Comparison of ENCODE assay signal across 8 cellular contexts in genomic region chr6:36682328-36683144, GRCh38. TPM values are rescaled to one million over a fixed set of nuclear protein-coding genes. Genes with fewer than 3 reads are reported as not detected.
DNase-seq lines count a peak whose midpoint lies in the region; ATAC-seq, FAIRE-seq and TF ChIP-seq lines count a peak whose summit lies in the region.

No MANE protein-coding gene starts in this region.

- TF ChIP-seq POLR2A in GM12892 (IDR thresholded peaks at IDR 0.05; ENCODE audit: low read depth, low read length) (no peak), adrenal gland (IDR thresholded peaks at IDR 0.05) (no peak), H54 (IDR thresholded peaks at IDR 0.05; ENCODE audit: low read depth, low read length) (no peak)

- peak overlapping the region; percentile 87 for H3K27ac Mint-ChIP-seq in stimulated activated naive CD8-positive, alpha-beta T cell treated with anti-CD3 and anti-CD28 coated beads, Interleukin-15, Interleukin-2, amounts not matched to agents 100 ng/mL and 50 ng/mL, for 24 hours

- H3K4me1 Mint-ChIP-seq in stimulated activated naive CD8-positive, alpha-beta T cell treated with anti-CD3 and anti-CD28 coated beads, Interleukin-15, Interleukin-2, amounts not matched to agents 100 ng/mL and 50 ng/mL, for 24 hours (ENCODE audit: low read depth): peaks cover 62% of the 10 kb centered on the region

- intact Hi-C loops in adrenal gland (cut with DNase I): loop anchor here in 1 of 2 donors (5.0 kb wide), 1 partner anchor 60 kb away; no protein-coding TSS in a partner anchor

- 35 to 47% (median 41%) methylated on average over 7 to 11 of the region's 11 CpGs for WGBS in adrenal gland, 4 donors
- 39 to 40% methylated on average over 11 of the region's 11 CpGs for WGBS in lung, 2 donors

- DNase-seq in GM12892 (ENCODE audit: insufficient read length) (no peak), Kasumi-1 (lab: John Stamatoyannopoulos, UW) (peak; percentile 19 to 34), SHP77 (lab: John Stamatoyannopoulos, UW) (peak; percentile 21 to 74), adrenal gland (peak; percentile 71 to 87 (median 83)), lung (ENCODE audit: low spot score) (peak; percentile 62), H54 (ENCODE audit: insufficient read length, low spot score) (no peak)

- H3K36me3 Mint-ChIP-seq in stimulated activated naive CD8-positive, alpha-beta T cell treated with anti-CD3 and anti-CD28 coated beads, Interleukin-15, Interleukin-2, amounts not matched to agents 100 ng/mL and 50 ng/mL, for 24 hours (ENCODE audit: low read depth): peaks cover 36% of the 10 kb centered on the region

- TF ChIP-seq CTCF in adrenal gland (IDR thresholded peaks at IDR 0.05) (no peak), lung (IDR thresholded peaks at IDR 0.05; ENCODE audit: control extremely low read depth, extremely low read depth) (no peak)

- no peaks in the 10 kb centered on the region for H3K9me3 ChIP-seq in adrenal gland (replicated peaks in 1 of 3)
- peaks cover 0 to 2% of the 10 kb centered on the region in 2 donors for H3K9me3 ChIP-seq in lung (ENCODE audit: control insufficient read depth in 2 of 2, insufficient read depth in 1 of 2, low read length in 1 of 2)

- ATAC-seq in lung (ENCODE audit: insufficient read depth, low FRiP score): no peak
- no peak for ATAC-seq in HG03457 (IDR thresholded peaks at IDR 0.05; ENCODE audit: unreplicated experiment)

- H3K36me3 ChIP-seq in adrenal gland (replicated peaks in 1 of 2) (peaks cover 0 to 37% of the 10 kb centered on the region in 2 donors), lung (ENCODE audit: control insufficient read depth in 2 of 2, insufficient read depth in 2 of 2, low read length in 2 of 2) (peaks cover 25 to 40% of the 10 kb centered on the region in 2 donors)

- H3K4me1 ChIP-seq in adrenal gland (replicated peaks in 1 of 2) (peaks cover 13 to 33% of the 10 kb centered on the region in 2 donors), lung (ENCODE audit: control insufficient read depth in 2 of 2, insufficient read depth in 2 of 2, low read length in 2 of 2) (peaks cover 9% of the 10 kb centered on the region in 2 donors)

- peak overlapping the region; percentile 67 for H3K4me3 Mint-ChIP-seq in stimulated activated naive CD8-positive, alpha-beta T cell treated with anti-CD3 and anti-CD28 coated beads, Interleukin-15, Interleukin-2, amounts not matched to agents 100 ng/mL and 50 ng/mL, for 24 hours

- peak; percentile 84 for FAIRE-seq in GM12892 (lab: Jason Lieb, UNC)
- FAIRE-seq in H54 (lab: Jason Lieb, UNC): no peak

- H3K4me3 ChIP-seq in adrenal gland (peak overlapping the region in 1 of 4 donors; percentile 7), lung (no peak overlapping the region)

- peaks cover 9% of the 10 kb centered on the region for H3K27me3 Mint-ChIP-seq in stimulated activated naive CD8-positive, alpha-beta T cell treated with anti-CD3 and anti-CD28 coated beads, Interleukin-15, Interleukin-2, amounts not matched to agents 100 ng/mL and 50 ng/mL, for 24 hours

- H3K9me3 Mint-ChIP-seq in stimulated activated naive CD8-positive, alpha-beta T cell treated with anti-CD3 and anti-CD28 coated beads, Interleukin-15, Interleukin-2, amounts not matched to agents 100 ng/mL and 50 ng/mL, for 24 hours: no peaks in the 10 kb centered on the region

- H3K27me3 ChIP-seq in adrenal gland (no peaks in the 10 kb centered on the region), lung (ENCODE audit: control insufficient read depth, insufficient read depth) (no peaks in the 10 kb centered on the region)

- peak overlapping the region in 4 of 5 donors; percentile 10 to 54 (median 34) for H3K27ac ChIP-seq in adrenal gland
- H3K27ac ChIP-seq in lung (ENCODE audit: low read depth in 1 of 2, low read length in 1 of 2): peak overlapping the region in 1 of 2 donors; percentile 1

RNA-seq across cellular contexts. Expression of gene CDKN1A, which starts 4.0 kb away (rescaled TPM):
- polyA plus RNA-seq in GM12892 (2012; ENCODE audit: missing spikeins): 166 TPM
- total RNA-seq in adrenal gland (100 to 1,000 TPM in 2 of 8 donors, 10 to 100 TPM in 6; 44.7 to 154 (median 79.9) TPM), lung (10 to 100 TPM; 35.3 to 80.1 TPM)
- polyA plus RNA-seq in adrenal gland (10 to 100 TPM; 18.8 to 45.1 (median 25.2) TPM), lung (100 to 1,000 TPM in 1 of 2 donors, 10 to 100 TPM in 1; 52.2 to 183 TPM)

RNA-seq across cellular contexts. Expression of gene RAB44, which starts 15.1 kb away (rescaled TPM):
- 0.15 TPM for polyA plus RNA-seq in GM12892 (2012; ENCODE audit: missing spikeins)
- total RNA-seq in adrenal gland (not detected), lung (1 to 10 TPM; 1.2 to 1.5 TPM)
- polyA plus RNA-seq in adrenal gland (under 1 TPM in 2 of 3 donors, not detected in 1; 0.03 to 0.16 TPM), lung (under 1 TPM; 0.26 to 0.66 TPM)

Comparison
In these comparisons a context has a peak if more than half of its experiments do, and no peak if none do; other contexts are left out.
1. DNase-seq: peak in Kasumi-1 (2 of 2), SHP77 (2 of 2), adrenal gland (7 of 7) and lung (single experiment); none in GM12892 (single experiment) and H54 (single experiment).